In the genomic region with DNA sequence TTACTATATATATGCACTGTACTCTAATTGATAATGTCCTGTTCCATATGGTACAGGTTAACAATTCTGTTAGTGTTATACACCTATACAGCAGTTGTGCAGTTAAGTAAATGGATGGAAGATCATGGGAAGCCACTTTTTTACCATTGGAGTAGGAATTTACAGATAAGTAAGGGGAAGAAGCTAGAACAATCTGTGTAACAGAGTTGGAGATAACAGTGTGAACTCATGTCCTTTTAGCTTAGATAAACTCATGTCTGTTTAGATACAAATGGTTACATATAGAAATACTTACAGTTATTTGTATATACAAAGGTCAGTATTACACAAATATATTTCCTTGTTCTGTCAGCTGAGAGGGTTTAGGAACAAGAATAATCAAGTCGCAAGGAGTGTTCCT, we compare ENCODE assay signal across 30 cellular contexts. TPM values are rescaled to one million over a fixed set of nuclear protein-coding genes. Genes with fewer than 3 reads are reported as not detected.
"Had no signal": no experiment of that assay in that cellular context is flagged by ENCODE, and none has a peak within 500 bp of the region (broad histone marks: within the 10 kb centered on the region; RNA-seq: fewer than 3 reads in every experiment).

No MANE protein-coding gene starts in this region.

- ATAC-seq: stimulated activated effector memory CD8-positive, alpha-beta T cell treated with anti-CD3 and anti-CD28 coated beads, Interleukin-12 subunit alpha, Interleukin-12 subunit beta, amount 100 ng/mL, for 72 hours; stimulated activated memory B cell treated with anti-CD40 and anti-IgM and Interleukin-4, amounts not matched to agents 10 μg/mL and 1 μg/mL and 100 μg/mL, for 72 hours; stimulated activated naive B cell treated with anti-CD40 and anti-IgM and Interleukin-4, amounts not matched to agents 10 μg/mL and 1 μg/mL and 100 μg/mL, for 72 hours; stimulated activated naive CD8-positive, alpha-beta T cell treated with anti-CD3 and anti-CD28 coated beads, Interleukin-15, amount 100 ng/mL, for 72 hours; stimulated activated naive CD8-positive, alpha-beta T cell treated with anti-CD3 and anti-CD28 coated beads, Interleukin-15, Interleukin-2, amounts not matched to agents 100 U/mL and 50 U/mL, for 24 hours; upper lobe of right lung had no signal

- FAIRE-seq: urothelium cell line had no signal

- H3K36me3 ChIP-seq: stomach, suprapubic skin, thoracic aorta, thyroid gland, tibial artery, tibial nerve, transverse colon, upper lobe of left lung, upper lobe of right lung, uterus, vagina had no signal

- H3K27ac ChIP-seq: stomach, suprapubic skin, testis, thoracic aorta, thyroid gland, tibial artery, tibial nerve, transverse colon, upper lobe of left lung, upper lobe of right lung, uterus, vagina had no signal

- H3K27me3 ChIP-seq: stomach, suprapubic skin, testis, thyroid gland, tibial artery, tibial nerve, transverse colon, upper lobe of left lung, upper lobe of right lung, uterus, vagina had no signal

- H3K4me3 ChIP-seq: stomach, suprapubic skin, testis, thoracic aorta, thyroid gland, tibial artery, tibial nerve, transverse colon, upper lobe of left lung, upper lobe of right lung, uterus, vagina had no signal

- H3K9me3 ChIP-seq: testis, thyroid gland, upper lobe of right lung, uterus, vagina had no signal

- DNase-seq: stimulated activated CD4-positive, alpha-beta T cell treated with anti-CD3 and anti-CD28 coated beads, Interleukin-2, amount 100 ng/mL, for 48 hours; stimulated activated CD4-positive, alpha-beta T cell treated with anti-CD3 and anti-CD28 coated beads, Interleukin-4, amount 100 ng/mL, for 1 hour; stimulated activated CD4-positive, alpha-beta T cell treated with anti-CD3 and anti-CD28 coated beads, Interleukin-4, amount 100 ng/mL, for 24 hours; stimulated activated CD4-positive, alpha-beta T cell treated with anti-CD3 and anti-CD28 coated beads, Interleukin-4, amount 100 ng/mL, for 4 hours; stimulated activated CD8-positive, alpha-beta memory T cell treated with anti-CD3 and anti-CD28 coated beads, Interleukin-4, amount 100 ng/mL, for 48 hours; stimulated activated naive B cell treated with anti-CD40 and anti-IgM and Interleukin-4, amounts not matched to agents 10 μg/mL and 1 μg/mL and 100 μg/mL, for 72 hours; stimulated activated naive CD4-positive, alpha-beta T cell; stimulated activated naive CD4-positive, alpha-beta T cell treated with Interleukin-2 at 50 U/mL for 16 hours; stimulated activated naive CD8-positive, alpha-beta T cell treated with anti-CD3 and anti-CD28 coated beads, Interleukin-15, amount 100 ng/mL, for 72 hours; stimulated activated naive CD8-positive, alpha-beta T cell treated with anti-CD3 and anti-CD28 coated beads, Interleukin-15, Interleukin-2, amounts not matched to agents 100 U/mL and 50 U/mL, for 24 hours; stomach; substantia nigra; testis; thyroid gland; tibial artery; transverse colon; trophoblast cell; upper lobe of left lung; upper lobe of right lung; uterus had no signal

- H3K4me1 ChIP-seq: stomach, suprapubic skin, thyroid gland, tibial artery, tibial nerve, transverse colon, upper lobe of left lung, upper lobe of right lung, uterus, vagina had no signal

RNA-seq across cellular contexts. Expression of a gene that starts 6.8 kb away (rescaled TPM):
- total RNA-seq: stomach, subcutaneous adipose tissue, suprapubic skin, thoracic aorta, transverse colon, upper lobe of right lung, ureter, vagina had no signal
- polyA plus RNA-seq: stomach, urinary bladder had no signal
